In genomic region chr17:7563115-7563869, GRCh38 we compare ENCODE assay signal across 10 cellular contexts. TPM values are rescaled to one million over a fixed set of nuclear protein-coding genes. Genes with fewer than 3 reads are reported as not detected.
DNase-seq lines count a peak whose midpoint lies in the region; ATAC-seq and TF ChIP-seq lines count a peak whose summit lies in the region.
"Had no signal": no experiment of that assay in that cellular context is flagged by ENCODE, and none has a peak within 500 bp of the region (broad histone marks: within the 10 kb centered on the region; RNA-seq: fewer than 3 reads in every experiment).

No MANE protein-coding gene starts in this region.

- CTCF ChIA-PET in AG04449 (lab: Yijun Ruan, JAX) (interaction anchor here (0.8 kb wide), 1 partner anchor 49 kb away, joined by 3 read pairs; no protein-coding TSS in a partner anchor), HEK293 (lab: Yijun Ruan, JAX) (no interaction called here)

- POLR2A ChIA-PET in AG04449 (lab: Yijun Ruan, JAX) (no interaction called here), HEK293 (lab: Yijun Ruan, JAX) (interaction anchor here (0.6 to 2.8 kb wide), 3 partner anchors 79 to 140 kb away, joined by 3 to 17 read pairs (median 3); partner anchors contain the start of genes POLR2A, TP53 and WRAP53)

- H3K4me3 ChIP-seq in AG04449 (ENCODE audit: low read depth, low read length) (peak overlapping the region; percentile 8), HEK293 (ENCODE audit: low read depth, low read length) (no peak overlapping the region; the same call in 1 of the 2 replicates)

- peaks cover 41 to 50% of the 10 kb centered on the region in 2 experiments for H3K36me3 ChIP-seq in HEK293 (ENCODE audit: control insufficient read depth in 2 of 2, insufficient read depth in 1 of 2, low read length in 2 of 2)

- H3K27me3 Mint-ChIP-seq in activated naive CD8-positive, alpha-beta T cell treated with anti-CD3 and anti-CD28 coated beads, Interleukin-2, amount 50 U/mL, for 24 hours, result no peaks in the 10 kb centered on the region
- H3K27me3 Mint-ChIP-seq in memory B cell, result no peaks in the 10 kb centered on the region

- 0 out of 2 replicates have a peak overlapping the region, but pooled peaks have one; percentile 93 for H3K27ac ChIP-seq in HEK293 (ENCODE audit: extremely low read depth, low read depth, low read length)

- peaks cover 11% of the 10 kb centered on the region for H3K4me1 ChIP-seq in HEK293 (ENCODE audit: control insufficient read depth, insufficient read depth, low read length)

- TF ChIP-seq CTCF in AG04449 (IDR thresholded peaks at IDR 0.05; ENCODE audit: insufficient read depth, low read length, missing control alignments), result no peak
- TF ChIP-seq CTCF in HEK293 (tag by site-specific recombination; IDR thresholded peaks at IDR 0.05), result no peak

- no peaks in the 10 kb centered on the region for H3K9me3 ChIP-seq in HEK293 (ENCODE audit: control insufficient read depth, insufficient read depth, low read depth, low read length)

- peak overlapping the region; percentile 95 for H3K4me3 Mint-ChIP-seq in activated naive CD8-positive, alpha-beta T cell treated with anti-CD3 and anti-CD28 coated beads, Interleukin-2, amount 50 U/mL, for 24 hours
- peak overlapping the region; percentile 43 for H3K4me3 Mint-ChIP-seq in memory B cell

- H3K36me3 Mint-ChIP-seq in activated naive CD8-positive, alpha-beta T cell treated with anti-CD3 and anti-CD28 coated beads, Interleukin-2, amount 50 U/mL, for 24 hours (ENCODE audit: low read depth), result peaks cover 36% of the 10 kb centered on the region
- H3K36me3 Mint-ChIP-seq in memory B cell, result peaks cover 11% of the 10 kb centered on the region

- no peak for ATAC-seq in activated naive CD8-positive, alpha-beta T cell treated with anti-CD3 and anti-CD28 coated beads, Interleukin-2, amount 50 U/mL, for 24 hours
- ATAC-seq in memory B cell (ENCODE audit: low read depth) (no peak), HG02588 (IDR thresholded peaks at IDR 0.05; ENCODE audit: unreplicated experiment) (no peak)

- peaks cover 52% of the 10 kb centered on the region for H3K4me1 Mint-ChIP-seq in activated naive CD8-positive, alpha-beta T cell treated with anti-CD3 and anti-CD28 coated beads, Interleukin-2, amount 50 U/mL, for 24 hours
- H3K4me1 Mint-ChIP-seq in memory B cell, result peaks cover 37% of the 10 kb centered on the region

- peak overlapping the region; percentile 96 for H3K27ac Mint-ChIP-seq in activated naive CD8-positive, alpha-beta T cell treated with anti-CD3 and anti-CD28 coated beads, Interleukin-2, amount 50 U/mL, for 24 hours
- H3K27ac Mint-ChIP-seq in memory B cell, result no peak overlapping the region

- H3K9me3 Mint-ChIP-seq in activated naive CD8-positive, alpha-beta T cell treated with anti-CD3 and anti-CD28 coated beads, Interleukin-2, amount 50 U/mL, for 24 hours, result no peaks in the 10 kb centered on the region
- no peaks in the 10 kb centered on the region for H3K9me3 Mint-ChIP-seq in memory B cell

- DNase-seq in AG04449 (ENCODE audit: low read depth, low spot score) (no peak), memory B cell (ENCODE audit: low spot score in 2 of 2) (no peak), NCI-H226 (no peak), mucosa of gallbladder (ENCODE audit: low spot score) (no peak), cerebellar cortex (ENCODE audit: low spot score) (no peak)
- no peak for DNase-seq in activated naive CD8-positive, alpha-beta T cell treated with anti-CD3 and anti-CD28 coated beads, Interleukin-2, amount 50 U/mL, for 24 hours
- DNase-seq: GDM1, RPMI8226 had no signal

TF ChIP-seq in HEK293, 187 proteins besides CTCF, POLR2A, EP300 and RAD21:
- no peak for TF ChIP-seq ZNF558 (tag by site-specific recombination; IDR thresholded peaks at IDR 0.05)
- TF ChIP-seq, protein P1, sequence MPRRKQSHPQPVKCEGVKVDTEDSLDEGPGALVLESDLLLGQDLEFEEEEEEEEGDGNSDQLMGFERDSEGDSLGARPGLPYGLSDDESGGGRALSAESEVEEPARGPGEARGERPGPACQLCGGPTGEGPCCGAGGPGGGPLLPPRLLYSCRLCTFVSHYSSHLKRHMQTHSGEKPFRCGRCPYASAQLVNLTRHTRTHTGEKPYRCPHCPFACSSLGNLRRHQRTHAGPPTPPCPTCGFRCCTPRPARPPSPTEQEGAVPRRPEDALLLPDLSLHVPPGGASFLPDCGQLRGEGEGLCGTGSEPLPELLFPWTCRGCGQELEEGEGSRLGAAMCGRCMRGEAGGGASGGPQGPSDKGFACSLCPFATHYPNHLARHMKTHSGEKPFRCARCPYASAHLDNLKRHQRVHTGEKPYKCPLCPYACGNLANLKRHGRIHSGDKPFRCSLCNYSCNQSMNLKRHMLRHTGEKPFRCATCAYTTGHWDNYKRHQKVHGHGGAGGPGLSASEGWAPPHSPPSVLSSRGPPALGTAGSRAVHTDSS (tag by site-specific recombination; IDR thresholded peaks at IDR 0.05), result peak; percentile 96
- TF ChIP-seq ZNF248 (tag by site-specific recombination; IDR thresholded peaks at IDR 0.05), result no peak
- no peak for TF ChIP-seq ZNF488 (tag by site-specific recombination; IDR thresholded peaks at IDR 0.05)
- TF ChIP-seq SP7 (tag by site-specific recombination; IDR thresholded peaks at IDR 0.05), result no peak

RNA-seq across cellular contexts. Expression of gene SENP3, which starts 1.6 kb away (rescaled TPM):
- 46.6 TPM for total RNA-seq in mucosa of gallbladder

RNA-seq across cellular contexts. Expression of gene TNFSF13, which starts 4.7 kb away (rescaled TPM):
- total RNA-seq in mucosa of gallbladder, result 120 TPM

RNA-seq across cellular contexts. Expression of gene TNFSF12, which starts 14.4 kb away (rescaled TPM):
- 81.5 TPM for total RNA-seq in mucosa of gallbladder

RNA-seq across cellular contexts. Expression of gene CD68, which starts 16.1 kb away (rescaled TPM):
- total RNA-seq in mucosa of gallbladder, result 75.3 TPM

RNA-seq across cellular contexts. Expression of gene MPDU1, which starts 20.4 kb away (rescaled TPM):
- total RNA-seq in mucosa of gallbladder, result 76.4 TPM
